In genomic region chr15:76529911-76530310, GRCh38 we compare ENCODE assay signal across 15 cellular contexts.
DNase-seq lines count a peak whose midpoint lies in the region; TF ChIP-seq lines count a peak whose summit lies in the region.
"Had no signal": no experiment of that assay in that cellular context is flagged by ENCODE, and none has a peak within 500 bp of the region (broad histone marks: within the 10 kb centered on the region; RNA-seq: fewer than 3 reads in every experiment).

No MANE protein-coding gene starts in this region.

- no peak overlapping the region for H4K91ac ChIP-seq in mesenchymal stem cell (ENCODE audit: low read length)

- TF ChIP-seq EP300 in transverse colon (IDR thresholded peaks at IDR 0.05; ENCODE audit: low read depth) = no peak
- no peak for TF ChIP-seq EP300 in tibial nerve (IDR thresholded peaks at IDR 0.05)

- intact Hi-C loops in transverse colon (cut with DNase I; ENCODE audit: low total_unique reads) = no loop called here

- no peak overlapping the region for H2BK120ac ChIP-seq in mesenchymal stem cell (ENCODE audit: low read depth, low read length)

- no peak overlapping the region for H2AFZ ChIP-seq in mesenchymal stem cell (ENCODE audit: low read depth, low read length)

- H4K8ac ChIP-seq in mesenchymal stem cell (ENCODE audit: low read length) = no peak overlapping the region

- H3K27ac ChIP-seq in brain microvascular endothelial cell (no peak overlapping the region), mesenchymal stem cell (ENCODE audit: low read length, poor library complexity, severe bottlenecking) (peak overlapping the region; percentile 53), transverse colon (no peak overlapping the region), tibial nerve (no peak overlapping the region)
- H3K27ac ChIP-seq: 22Rv1 had no signal

- no peak overlapping the region for H2BK5ac ChIP-seq in mesenchymal stem cell (ENCODE audit: low read depth, low read length, poor library complexity, severe bottlenecking)

- no peak overlapping the region for H2BK15ac ChIP-seq in mesenchymal stem cell (ENCODE audit: low read depth, poor library complexity, severe bottlenecking)

- POLR2A ChIA-PET in AG04449 (lab: Yijun Ruan, JAX) = no interaction called here

- TF ChIP-seq POLR2A in transverse colon (IDR thresholded peaks at IDR 0.05) (no peak), tibial nerve (IDR thresholded peaks at IDR 0.05) (no peak)

- H3K23ac ChIP-seq in mesenchymal stem cell (ENCODE audit: low read length in 2 of 2) = no peak overlapping the region

- 92% methylated on average over 3 of the region's 3 CpGs for whole genome bisulfite sequencing in mesenchymal stem cell
- WGBS in transverse colon (ENCODE audit: low coverage in 1 of 2), 2 donors = 97 to 100% methylated on average over 3 of the region's 3 CpGs
- 92 to 95% methylated on average over 3 of the region's 3 CpGs for WGBS in tibial nerve, 2 donors

- H3K36me3 ChIP-seq in brain microvascular endothelial cell (replicated peaks) (no peaks in the 10 kb centered on the region), mesenchymal stem cell (ENCODE audit: control insufficient read depth in 1 of 2, insufficient read depth in 2 of 2, low read depth in 1 of 2, low read length in 2 of 2) (no peaks in the 10 kb centered on the region), transverse colon (no peaks in the 10 kb centered on the region), tibial nerve (no peaks in the 10 kb centered on the region)

- no peak overlapping the region for H2BK12ac ChIP-seq in mesenchymal stem cell (ENCODE audit: low read length in 2 of 2)

- no peak overlapping the region for H3K18ac ChIP-seq in mesenchymal stem cell (ENCODE audit: low read depth in 1 of 2, low read length in 2 of 2)

- no peak overlapping the region for H3K4me2 ChIP-seq in mesenchymal stem cell (ENCODE audit: low read length, poor library complexity, severe bottlenecking)

- no peak overlapping the region for H2AK5ac ChIP-seq in mesenchymal stem cell (ENCODE audit: low read length, severe bottlenecking)

- H3K4me3 ChIP-seq in AG04449 (ENCODE audit: low read depth, low read length) (no peak overlapping the region), brain microvascular endothelial cell (ENCODE audit: low read depth, low read length) (no peak overlapping the region), mesenchymal stem cell (ENCODE audit: insufficient read depth in 1 of 2, low read depth in 1 of 2, low read length in 2 of 2) (no peak overlapping the region), transverse colon (no peak overlapping the region), tibial nerve (no peak overlapping the region)

- CTCF ChIA-PET in AG04449 (lab: Yijun Ruan, JAX) = no interaction called here

- H3K4ac ChIP-seq in mesenchymal stem cell (ENCODE audit: low read depth in 1 of 2, low read length in 2 of 2) = no peak overlapping the region

- H3K27me3 ChIP-seq in brain microvascular endothelial cell (replicated peaks) = no peaks in the 10 kb centered on the region
- no peaks in the 10 kb centered on the region for H3K27me3 ChIP-seq in mesenchymal stem cell (ENCODE audit: control insufficient read depth in 1 of 2, insufficient read depth in 1 of 2, low read length in 2 of 2)
- H3K27me3 ChIP-seq in transverse colon = no peaks in the 10 kb centered on the region
- no peaks in the 10 kb centered on the region for H3K27me3 ChIP-seq in tibial nerve

- DNase-seq in AG04449 (ENCODE audit: low read depth, low spot score) (peak; percentile 24), LHCN-M2 (ENCODE audit: low read depth) (peak; percentile 8), brain microvascular endothelial cell (peak; percentile 12), mesenchymal stem cell (no peak), transverse colon (no peak), GM10266 (ENCODE audit: extremely low spot score) (no peak), tibial nerve (ENCODE audit: low spot score in 2 of 2) (no peak), NCI-H2029 (lab: John Stamatoyannopoulos, UW) (no peak)
- DNase-seq: DND-41, NCI-H1105, NCI-H1694, NCI-H748 treated with DMSO at 0.1 percent for 48 hours, OCI-M1, SHP77 treated with DMSO at 0.1 percent for 48 hours had no signal

- H3K9me3 ChIP-seq in mesenchymal stem cell (ENCODE audit: control insufficient read depth, low read length) (no peaks in the 10 kb centered on the region), transverse colon (no peaks in the 10 kb centered on the region), tibial nerve (no peaks in the 10 kb centered on the region)

- TF ChIP-seq CTCF in AG04449 (IDR thresholded peaks at IDR 0.05; ENCODE audit: insufficient read depth, low read length, missing control alignments) (no peak), brain microvascular endothelial cell (IDR thresholded peaks at IDR 0.05; ENCODE audit: low read depth, low read length, missing control alignments) (no peak), transverse colon (IDR thresholded peaks at IDR 0.05) (no peak), GM10266 (IDR thresholded peaks at IDR 0.05; ENCODE audit: control insufficient read depth, insufficient read depth, low read depth, missing control alignments) (no peak), tibial nerve (IDR thresholded peaks at IDR 0.05) (no peak)

- no peak overlapping the region for H3K9ac ChIP-seq in mesenchymal stem cell (ENCODE audit: low read length)

- in situ Hi-C loops in brain microvascular endothelial cell (cut with HindIII; ENCODE audit: low pct_ligation_motif_present, low sequenced_read_pairs) = no loop called here
- in situ Hi-C loops in transverse colon (cut with MboI; ENCODE audit: low pct_ligation_motif_present in 1 of 4, low pct_unique_long_range_greater_than_20kb in 1 of 4, low sequenced_read_pairs in 3 of 4) = no loop called here

- no peak overlapping the region for H3K14ac ChIP-seq in mesenchymal stem cell (ENCODE audit: low read length in 2 of 2)

- H3K4me1 ChIP-seq in mesenchymal stem cell (ENCODE audit: control insufficient read depth, insufficient read depth, low read depth, low read length) = peaks cover 3% of the 10 kb centered on the region
- H3K4me1 ChIP-seq in transverse colon = peaks cover 4 to 15% (median 5%) of the 10 kb centered on the region in 4 donors
- H3K4me1 ChIP-seq in tibial nerve = no peaks in the 10 kb centered on the region

- H3K79me1 ChIP-seq in mesenchymal stem cell (replicated peaks; ENCODE audit: low read length, poor library complexity, severe bottlenecking) = no peaks in the 10 kb centered on the region

Comparison
In these comparisons a context has a peak if more than half of its experiments do, and no peak if none do; other contexts are left out.
1. DNase-seq: peak in AG04449 (single experiment), LHCN-M2 (single experiment) and brain microvascular endothelial cell (single experiment); none in mesenchymal stem cell (single experiment), transverse colon (single experiment), GM10266 (single experiment), tibial nerve (0 of 2) and NCI-H2029 (single experiment).